In genomic region chr9:121636978-121637377, GRCh38 we compare ENCODE assay signal across 24 cellular contexts. TPM values are rescaled to one million over a fixed set of nuclear protein-coding genes. Genes with fewer than 3 reads are reported as not detected.
DNase-seq lines count a peak whose midpoint lies in the region; FAIRE-seq and TF ChIP-seq lines count a peak whose summit lies in the region.
"Had no signal": no experiment of that assay in that cellular context is flagged by ENCODE, and none has a peak within 500 bp of the region (broad histone marks: within the 10 kb centered on the region; RNA-seq: fewer than 3 reads in every experiment).

No MANE protein-coding gene starts in this region.

- no peaks in the 10 kb centered on the region for H4K20me1 ChIP-seq in BLaER1
- H4K20me1 ChIP-seq in keratinocyte (ENCODE audit: control insufficient read depth, extremely low read depth, insufficient read depth, low read length) = no peaks in the 10 kb centered on the region

- no peaks in the 10 kb centered on the region for H3K27me3 ChIP-seq in BLaER1
- no peaks in the 10 kb centered on the region for H3K27me3 ChIP-seq in keratinocyte (ENCODE audit: control insufficient read depth, extremely low read depth, insufficient read depth, low read length)
- H3K27me3 ChIP-seq in sigmoid colon = no peaks in the 10 kb centered on the region
- H3K27me3 ChIP-seq in small intestine (ENCODE audit: control insufficient read depth in 2 of 2, insufficient read depth in 2 of 2, low read length in 2 of 2) = no peaks in the 10 kb centered on the region
- no peaks in the 10 kb centered on the region for H3K27me3 ChIP-seq in HAP-1 (ENCODE audit: low read depth)
- H3K27me3 ChIP-seq: upper lobe of right lung had no signal

- no peaks in the 10 kb centered on the region for H3K79me2 ChIP-seq in keratinocyte (ENCODE audit: control insufficient read depth, insufficient read depth, low read length)

- intact Hi-C loops in sigmoid colon (cut with DNase I) = no loop called here
- intact Hi-C loops in head of caudate nucleus (cut with DNase I) = no loop called here

- H3K9me3 ChIP-seq in BLaER1 (no peaks in the 10 kb centered on the region), keratinocyte (ENCODE audit: control insufficient read depth, low read depth, low read length) (no peaks in the 10 kb centered on the region), sigmoid colon (no peaks in the 10 kb centered on the region), small intestine (ENCODE audit: control insufficient read depth, low read depth) (no peaks in the 10 kb centered on the region), HAP-1 (no peaks in the 10 kb centered on the region)
- H3K9me3 ChIP-seq: A549, prostate gland, upper lobe of right lung had no signal

- TF ChIP-seq CTCF in keratinocyte (optimal IDR thresholded peaks at IDR 0.05 in 1 of 3, IDR thresholded peaks at IDR 0.05 in 1 of 3, conservative IDR thresholded peaks at IDR 0.05 in 1 of 3; ENCODE audit: extremely low read depth in 1 of 3, insufficient read depth in 2 of 3, low read length in 3 of 3) (no peak), sigmoid colon (IDR thresholded peaks at IDR 0.05) (no peak), GM20000 (IDR thresholded peaks at IDR 0.05; ENCODE audit: extremely low read depth, missing control alignments) (no peak)

- in situ Hi-C loops in HAP-1 (cut with MboI; ENCODE audit: low sequenced_read_pairs) = no loop called here

- H3K4me3 ChIP-seq in BLaER1 = no peak overlapping the region
- no peak overlapping the region for H3K4me3 ChIP-seq in keratinocyte (ENCODE audit: control insufficient read depth in 2 of 3, extremely low read depth in 1 of 3, insufficient read depth in 2 of 3, low read depth in 1 of 3, low read length in 3 of 3)
- H3K4me3 ChIP-seq in sigmoid colon = no peak overlapping the region
- no peak overlapping the region for H3K4me3 ChIP-seq in small intestine (ENCODE audit: low read depth in 1 of 2, low read length in 2 of 2)
- no peak overlapping the region for H3K4me3 ChIP-seq in HAP-1
- H3K4me3 ChIP-seq: A549, prostate gland, upper lobe of right lung had no signal

- DNase-seq in keratinocyte (ENCODE audit: low read depth, low spot score) (no peak), sigmoid colon (no peak), small intestine (no peak), GM20000 (ENCODE audit: low spot score) (no peak), head of caudate nucleus (no peak), HAP-1 (ENCODE audit: low spot score in 2 of 2) (no peak)
- DNase-seq: activated CD8-positive, alpha-beta memory T cell treated with anti-CD3 and anti-CD28 coated beads, Interleukin-2, amount 10 ng/mL, durations not matched to agents 7 days and 5 days; activated gamma-delta T cell treated with Interleukin-2 at 50 U/mL for 16 hours; activated T-cell treated with anti-CD3 and anti-CD28 coated beads, Interleukin-2, amount 50 U/mL, for 48 hours; CD4-positive, alpha-beta memory T cell; immature natural killer cell; MV-4-11; naive thymus-derived CD4-positive, alpha-beta T cell; NCI-H1436; NCI-H2081 treated with DMSO at 0.1 percent for 48 hours; NCI-H526 treated with DMSO at 0.1 percent for 48 hours; PC-3; upper lobe of right lung had no signal

- peak overlapping the region; percentile 83 for H3K4me2 ChIP-seq in BLaER1
- H3K4me2 ChIP-seq in keratinocyte (ENCODE audit: control insufficient read depth, extremely low read depth, insufficient read depth, low read depth, low read length) = peak overlapping the region; percentile 54

- dilution Hi-C loops in keratinocyte (cut with MboI; ENCODE audit: extremely low pct_ligation_motif_present, low sequenced_read_pairs) = no loop called here

- FAIRE-seq in keratinocyte (lab: Jason Lieb, UNC) (no peak), small intestine (lab: Jason Lieb, UNC) (no peak)
- FAIRE-seq: A549, astrocyte, endometrium had no signal

- H3K4me1 ChIP-seq in BLaER1 (peaks cover 91% of the 10 kb centered on the region), keratinocyte (ENCODE audit: control insufficient read depth, extremely low read depth, insufficient read depth, low read length) (peaks cover 29% of the 10 kb centered on the region), sigmoid colon (peaks cover 0 to 78% (median 75%) of the 10 kb centered on the region in 4 donors), small intestine (ENCODE audit: control insufficient read depth in 2 of 2, insufficient read depth in 1 of 2, low read depth in 1 of 2, low read length in 1 of 2) (peaks cover 0 to 4% of the 10 kb centered on the region in 2 donors), HAP-1 (peaks cover 2% of the 10 kb centered on the region; the same call in 1 of the 2 replicates)

- H3K27ac ChIP-seq in BLaER1 (0 out of 2 replicates have a peak overlapping the region, but pooled peaks have one; percentile 26), angular gyrus (ENCODE audit: low read depth, low read length) (peak overlapping the region; percentile 94), keratinocyte (ENCODE audit: control insufficient read depth, insufficient read depth, low read length) (peak overlapping the region; percentile 7), sigmoid colon (peak overlapping the region in 3 of 4 donors; percentile 66 to 80 (median 69)), small intestine (ENCODE audit: low read depth in 1 of 2, low read length in 1 of 2) (no peak overlapping the region)
- H3K27ac ChIP-seq: prostate gland, upper lobe of right lung had no signal

- no peak for TF ChIP-seq EP300 in sigmoid colon (IDR thresholded peaks at IDR 0.05)

- H3K9ac ChIP-seq in BLaER1 (no peak overlapping the region), keratinocyte (ENCODE audit: control insufficient read depth, extremely low read depth, insufficient read depth, low read length) (no peak overlapping the region)

- no peaks in the 10 kb centered on the region for H3K9me1 ChIP-seq in keratinocyte (ENCODE audit: control insufficient read depth, extremely low read depth, insufficient read depth, low read length)

- 85% methylated on average over 1 of the region's 1 CpG for WGBS in sigmoid colon, 2 donors
- WGBS in small intestine, 3 donors = 22 to 66% (median 43%) methylated on average over 1 of the region's 1 CpG

- H2AFZ ChIP-seq in keratinocyte (ENCODE audit: control insufficient read depth, low read length) = no peak overlapping the region

- H3K36me3 ChIP-seq in BLaER1 = no peaks in the 10 kb centered on the region
- no peaks in the 10 kb centered on the region for H3K36me3 ChIP-seq in keratinocyte (ENCODE audit: control insufficient read depth in 2 of 2, extremely low read depth in 1 of 2, insufficient read depth in 2 of 2, low read length in 2 of 2)
- H3K36me3 ChIP-seq in sigmoid colon = no peaks in the 10 kb centered on the region
- no peaks in the 10 kb centered on the region for H3K36me3 ChIP-seq in small intestine (ENCODE audit: control insufficient read depth in 2 of 2, insufficient read depth in 2 of 2, low read length in 2 of 2)
- H3K36me3 ChIP-seq in HAP-1 (replicated peaks) = no peaks in the 10 kb centered on the region
- H3K36me3 ChIP-seq: prostate gland, upper lobe of right lung had no signal

- no peak for TF ChIP-seq POLR2A in sigmoid colon (IDR thresholded peaks at IDR 0.05)

RNA-seq across cellular contexts. Expression of gene DAB2IP, which starts 14.5 kb away (rescaled TPM):
- polyA plus RNA-seq in keratinocyte (28.6 to 36.6 TPM (median 30.9 TPM) in 3 replicates), sigmoid colon (10 to 100 TPM; 25.8 to 52.4 (median 34.7) TPM), small intestine (10 to 100 TPM; 13.8 to 39.0 (median 20.1) TPM)
- polyA plus RNA-seq in keratinocyte (2011; ENCODE audit: low read depth) = 15.5 TPM
- 21.9 and 32.2 TPM in 2 replicates for polyA plus RNA-seq in keratinocyte (2011; cell fraction: cytosol; rRNA removed)
- 49.2 and 60.4 TPM in 2 replicates for polyA plus RNA-seq in keratinocyte (2011; cell fraction: nucleus; rRNA removed)
- polyA plus RNA-seq in keratinocyte (2012; ENCODE audit: low replicate concordance) = 17.8 and 33.8 TPM in 2 replicates
- polyA minus RNA-seq in keratinocyte = 86.8 to 140 TPM (median 108 TPM) in 3 replicates
- polyA minus RNA-seq in keratinocyte (2011; cell fraction: cytosol; rRNA and poly(A)+ RNA removed) = 62.5 TPM
- polyA minus RNA-seq in keratinocyte (2011; cell fraction: nucleus; rRNA and poly(A)+ RNA removed) = 73.0 and 76.5 TPM in 2 replicates
- total RNA-seq in sigmoid colon = 10 to 100 TPM; 20.1 to 50.7 (median 39.9) TPM
- total RNA-seq: CD4-positive, alpha-beta memory T cell had no signal
- polyA plus RNA-seq: CD4-positive, alpha-beta memory T cell; naive thymus-derived CD4-positive, alpha-beta T cell had no signal

Comparison
In these comparisons a context has a peak if more than half of its experiments do, and no peak if none do; other contexts are left out.
1. H3K27ac ChIP-seq: peak in BLaER1 (single experiment), angular gyrus (single experiment), keratinocyte (single experiment) and sigmoid colon (3 of 4); none in small intestine (0 of 2).